Comparison of ENCODE assay signal across 20 cellular contexts in the genomic region with DNA sequence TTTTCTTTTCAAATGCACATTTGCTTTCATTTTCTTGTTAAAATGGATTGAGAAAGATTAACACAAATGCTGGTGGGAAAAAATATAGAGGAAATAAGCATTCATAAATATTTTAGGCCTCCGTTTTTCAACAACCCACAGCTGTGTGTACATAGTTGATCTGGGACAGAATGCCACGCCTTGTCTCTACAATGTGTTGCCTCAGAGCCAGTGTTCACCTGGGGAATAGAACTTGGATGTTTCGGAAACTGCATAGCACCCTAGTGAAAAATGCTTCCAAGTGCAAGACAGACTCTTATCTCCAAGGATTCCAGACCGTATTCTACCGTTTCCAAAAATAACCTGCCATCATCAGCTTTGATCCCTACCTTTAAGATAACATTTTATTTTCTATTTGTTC.
DNase-seq lines count a peak whose midpoint lies in the region; ATAC-seq and TF ChIP-seq lines count a peak whose summit lies in the region.
"Had no signal": no experiment of that assay in that cellular context is flagged by ENCODE, and none has a peak within 500 bp of the region (broad histone marks: within the 10 kb centered on the region; RNA-seq: fewer than 3 reads in every experiment).

No MANE protein-coding gene starts in this region.

- ATAC-seq in body of pancreas (peak; percentile 89), left lung (peak; percentile 90), left ventricle myocardium superior (no peak)

- H3K9me3 ChIP-seq in body of pancreas = no peaks in the 10 kb centered on the region
- H3K9me3 ChIP-seq in left lung = no peaks in the 10 kb centered on the region
- no peaks in the 10 kb centered on the region for H3K9me3 ChIP-seq in transverse colon
- H3K9me3 ChIP-seq: HAP-1, SJSA1 had no signal

- no peak for TF ChIP-seq EP300 in transverse colon (IDR thresholded peaks at IDR 0.05; ENCODE audit: low read depth)

- no peak for TF ChIP-seq POLR2A in body of pancreas (IDR thresholded peaks at IDR 0.05)
- no peak for TF ChIP-seq POLR2A in transverse colon (IDR thresholded peaks at IDR 0.05)

- peaks cover 44% of the 10 kb centered on the region for H3K9me3 Mint-ChIP-seq in HFFc6
- H3K9me3 Mint-ChIP-seq: CD4-positive, alpha-beta T cell had no signal

- H3K4me1 ChIP-seq in body of pancreas = peaks cover 48% of the 10 kb centered on the region
- no peaks in the 10 kb centered on the region for H3K4me1 ChIP-seq in left lung
- peaks cover 0 to 24% (median 4%) of the 10 kb centered on the region in 4 donors for H3K4me1 ChIP-seq in transverse colon
- H3K4me1 ChIP-seq: BLaER1, HAP-1 had no signal

- H3K4me3 ChIP-seq in body of pancreas = no peak overlapping the region
- H3K4me3 ChIP-seq in left lung = no peak overlapping the region
- no peak overlapping the region for H3K4me3 ChIP-seq in transverse colon
- H3K4me3 ChIP-seq: BLaER1, GM23248, HAP-1, SJSA1 had no signal

- in situ Hi-C loops in transverse colon (cut with MboI; ENCODE audit: low pct_ligation_motif_present in 1 of 4, low pct_unique_long_range_greater_than_20kb in 1 of 4, low sequenced_read_pairs in 3 of 4) = no loop called here

- H3K27me3 ChIP-seq in body of pancreas (no peaks in the 10 kb centered on the region), left lung (no peaks in the 10 kb centered on the region), transverse colon (no peaks in the 10 kb centered on the region)
- H3K27me3 ChIP-seq: BLaER1, SJSA1 had no signal

- H3K27me3 Mint-ChIP-seq in HFFc6 (ENCODE audit: insufficient read depth) = no peaks in the 10 kb centered on the region
- H3K27me3 Mint-ChIP-seq: CD4-positive, alpha-beta T cell had no signal

- intact Hi-C loops in body of pancreas (cut with DNase I) = no loop called here
- intact Hi-C loops in left lung (cut with DNase I) = no loop called here
- intact Hi-C loops in transverse colon (cut with DNase I; ENCODE audit: low total_unique reads) = no loop called here
- intact Hi-C loops in left ventricle myocardium superior (cut with micrococcal nuclease) = no loop called here

- H3K36me3 ChIP-seq in body of pancreas (replicated peaks in 1 of 2; ENCODE audit: insufficient read depth in 1 of 2, low read depth in 2 of 2) = no peaks in the 10 kb centered on the region
- no peaks in the 10 kb centered on the region for H3K36me3 ChIP-seq in left lung
- H3K36me3 ChIP-seq in transverse colon = no peaks in the 10 kb centered on the region
- H3K36me3 ChIP-seq: BLaER1, HAP-1, SJSA1 had no signal

- 26 to 34% methylated on average over 5 of the region's 5 CpGs for WGBS in body of pancreas, 2 donors
- WGBS in transverse colon (ENCODE audit: low coverage in 1 of 2), 2 donors = 38 to 50% methylated on average over 5 of the region's 5 CpGs

- no peak overlapping the region for H3K27ac Mint-ChIP-seq in HFFc6
- H3K27ac Mint-ChIP-seq: CD4-positive, alpha-beta T cell had no signal

- TF ChIP-seq CTCF in body of pancreas (IDR thresholded peaks at IDR 0.05) = peak in 3 of 7 experiments; percentile 17 to 28 (median 21)
- TF ChIP-seq CTCF in left lung (IDR thresholded peaks at IDR 0.05) = no peak
- no peak for TF ChIP-seq CTCF in transverse colon (IDR thresholded peaks at IDR 0.05)
- no peak for TF ChIP-seq CTCF in HFFc6 (IDR thresholded peaks at IDR 0.05)

- no peak overlapping the region for H3K4me3 Mint-ChIP-seq in HFFc6
- H3K4me3 Mint-ChIP-seq: CD4-positive, alpha-beta T cell; IgD-negative memory B cell had no signal

- H3K4me1 Mint-ChIP-seq in HFFc6 (ENCODE audit: low read depth) = no peaks in the 10 kb centered on the region

- peaks cover 4% of the 10 kb centered on the region for H3K36me3 Mint-ChIP-seq in HFFc6 (ENCODE audit: low read depth)

- DNase-seq in NCI-H748 treated with DMSO at 0.1 percent for 48 hours (lab: John Stamatoyannopoulos, UW) = peak; percentile 20
- DNase-seq in body of pancreas = peak; percentile 61 to 82 (median 72)
- no peak for DNase-seq in left lung
- peak; percentile 35 for DNase-seq in transverse colon
- no peak for DNase-seq in HFFc6
- no peak for DNase-seq in NCI-H2029 (lab: John Stamatoyannopoulos, UW)
- no peak for DNase-seq in left ventricle myocardium superior
- DNase-seq: ACHN; CD4-positive, alpha-beta T cell; GM23248; MV-4-11; NCI-H1105 treated with DMSO at 0.1 percent for 48 hours; NCI-H2081 treated with DMSO at 0.1 percent for 48 hours; NCI-H446; NCI-H526 treated with DMSO at 0.1 percent for 48 hours; NK-92 treated with Interleukin-12 subunit alpha and Interleukin-12 subunit beta, amount 100 ng/mL, for 24 hours had no signal

- H3K27ac ChIP-seq in body of pancreas (peak overlapping the region; percentile 67 to 74 (median 70)), left lung (no peak overlapping the region), transverse colon (peak overlapping the region in 3 of 4 donors; percentile 27 to 61 (median 40))
- H3K27ac ChIP-seq: BLaER1, GM23248, SJSA1 had no signal

Comparison
In these comparisons a context has a peak if more than half of its experiments do, and no peak if none do; other contexts are left out.
1. DNase-seq: peak in NCI-H748 treated with DMSO at 0.1 percent for 48 hours (single experiment), body of pancreas (4 of 4) and transverse colon (single experiment); none in left lung (0 of 2), HFFc6 (single experiment), NCI-H2029 (single experiment) and left ventricle myocardium superior (single experiment).
2. H3K27ac ChIP-seq: peak in body of pancreas (4 of 4) and transverse colon (3 of 4); none in left lung (0 of 2).